Comparison of ENCODE assay signal across 13 cellular contexts in the genomic region with DNA sequence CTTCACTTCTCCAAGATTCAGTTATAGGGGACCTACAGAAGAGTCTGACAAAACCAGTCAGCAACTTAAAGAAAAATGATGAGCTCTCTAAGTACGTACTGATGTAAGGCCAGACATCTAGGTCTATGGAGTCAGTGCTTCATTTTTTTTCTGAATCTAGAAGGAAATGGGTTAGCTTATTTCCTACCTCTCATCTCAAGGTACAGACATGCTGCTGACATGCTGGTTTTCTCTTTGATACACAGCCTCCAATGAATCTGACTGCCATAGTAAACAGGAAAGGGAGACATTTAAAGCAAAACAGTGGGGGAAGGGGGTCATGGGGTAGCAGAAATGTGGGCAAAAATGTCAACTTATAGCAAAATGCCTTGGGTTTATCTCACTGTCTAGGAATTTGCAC. TPM values are rescaled to one million over a fixed set of nuclear protein-coding genes. Genes with fewer than 3 reads are reported as not detected.
DNase-seq lines count a peak whose midpoint lies in the region; ATAC-seq, FAIRE-seq and TF ChIP-seq lines count a peak whose summit lies in the region.
"Had no signal": no experiment of that assay in that cellular context is flagged by ENCODE, and none has a peak within 500 bp of the region (broad histone marks: within the 10 kb centered on the region; RNA-seq: fewer than 3 reads in every experiment).

No MANE protein-coding gene starts in this region.

- intact Hi-C loops in naive thymus-derived CD4-positive, alpha-beta T cell (cut with micrococcal nuclease): loop anchor here (1.0 to 10.0 kb wide), 4 partner anchors 11 to 1453 kb away; a partner anchor contains a TSS
- intact Hi-C loops in right cardiac atrium (cut with DNase I): no loop called here

- no peak overlapping the region for H3K4me3 Mint-ChIP-seq in activated naive CD8-positive, alpha-beta T cell treated with anti-CD3 and anti-CD28 coated beads, Interleukin-2, amount 50 U/mL, for 24 hours
- H3K4me3 Mint-ChIP-seq in naive thymus-derived CD4-positive, alpha-beta T cell: peak overlapping the region; percentile 36 to 88 (median 71)

- H3K27me3 Mint-ChIP-seq in activated naive CD8-positive, alpha-beta T cell treated with anti-CD3 and anti-CD28 coated beads, Interleukin-2, amount 50 U/mL, for 24 hours: no peaks in the 10 kb centered on the region
- H3K27me3 Mint-ChIP-seq in naive thymus-derived CD4-positive, alpha-beta T cell: no peaks in the 10 kb centered on the region

- H3K4me2 ChIP-seq in DOHH2 (ENCODE audit: low read length): peak overlapping the region; percentile 77

- 89% methylated on average over 1 of the region's 1 CpG for WGBS in right cardiac atrium

- peak overlapping the region; percentile 60 for H3K4me3 ChIP-seq in DOHH2 (ENCODE audit: low read length)
- H3K4me3 ChIP-seq in naive thymus-derived CD4-positive, alpha-beta T cell (ENCODE audit: low read length): peak overlapping the region; percentile 3
- no peak overlapping the region for H3K4me3 ChIP-seq in right cardiac atrium (ENCODE audit: low read length)
- H3K4me3 ChIP-seq: K562 had no signal

- peaks cover 43% of the 10 kb centered on the region for H3K36me3 Mint-ChIP-seq in activated naive CD8-positive, alpha-beta T cell treated with anti-CD3 and anti-CD28 coated beads, Interleukin-2, amount 50 U/mL, for 24 hours (ENCODE audit: low read depth)
- peaks cover 0 to 33% (median 24%) of the 10 kb centered on the region in 5 donors for H3K36me3 Mint-ChIP-seq in naive thymus-derived CD4-positive, alpha-beta T cell

- FAIRE-seq in D721Med (lab: Jason Lieb, UNC): no peak
- FAIRE-seq: K562 had no signal

- H3K9me3 ChIP-seq in DOHH2 (ENCODE audit: control insufficient read depth, insufficient read depth, low read length) (no peaks in the 10 kb centered on the region), right cardiac atrium (ENCODE audit: control insufficient read depth, low read length) (no peaks in the 10 kb centered on the region)
- H3K9me3 ChIP-seq in naive thymus-derived CD4-positive, alpha-beta T cell (ENCODE audit: control insufficient read depth in 2 of 3, low read length in 3 of 3): no peaks in the 10 kb centered on the region

- peak overlapping the region; percentile 66 for H3K27ac Mint-ChIP-seq in activated naive CD8-positive, alpha-beta T cell treated with anti-CD3 and anti-CD28 coated beads, Interleukin-2, amount 50 U/mL, for 24 hours
- peak overlapping the region; percentile 85 to 98 (median 93) for H3K27ac Mint-ChIP-seq in naive thymus-derived CD4-positive, alpha-beta T cell

- H3K9me2 ChIP-seq in DOHH2 (replicated peaks; ENCODE audit: control insufficient read depth, low read length): no peaks in the 10 kb centered on the region; the same call in 1 of the 2 replicates

- ATAC-seq in HG03060 (IDR thresholded peaks at IDR 0.05; ENCODE audit: low read depth, unreplicated experiment) (peak; percentile 9), right cardiac atrium (no peak)
- no peak for ATAC-seq in activated naive CD8-positive, alpha-beta T cell treated with anti-CD3 and anti-CD28 coated beads, Interleukin-2, amount 50 U/mL, for 24 hours
- ATAC-seq in naive thymus-derived CD4-positive, alpha-beta T cell: peak; percentile 86
- ATAC-seq: K562 had no signal

- H3K4me1 ChIP-seq in DOHH2 (ENCODE audit: control insufficient read depth, low read length) (peaks cover 35% of the 10 kb centered on the region), right cardiac atrium (ENCODE audit: control insufficient read depth, insufficient read depth, low read length) (peaks cover 5% of the 10 kb centered on the region)
- peaks cover 54 to 67% of the 10 kb centered on the region in 2 donors for H3K4me1 ChIP-seq in naive thymus-derived CD4-positive, alpha-beta T cell (ENCODE audit: control insufficient read depth in 2 of 2, insufficient read depth in 2 of 2, low read length in 2 of 2)

- H4K20me1 ChIP-seq in DOHH2 (ENCODE audit: control insufficient read depth, insufficient read depth, low read depth, low read length): peaks cover 4% of the 10 kb centered on the region; the same call in 1 of the 2 replicates

- H3K79me2 ChIP-seq in DOHH2 (ENCODE audit: control insufficient read depth, low read length): peaks cover 47% of the 10 kb centered on the region

- H3K36me3 ChIP-seq in DOHH2 (ENCODE audit: control insufficient read depth, low read length): peaks cover 53% of the 10 kb centered on the region
- peaks cover 0 to 6% (median 0%) of the 10 kb centered on the region in 3 experiments for H3K36me3 ChIP-seq in naive thymus-derived CD4-positive, alpha-beta T cell (ENCODE audit: control insufficient read depth in 2 of 3, insufficient read depth in 3 of 3, low read length in 3 of 3)

- CTCF ChIA-PET in naive thymus-derived CD4-positive, alpha-beta T cell (lab: Charles Lee): interaction anchor here (0.6 to 1.8 kb wide), 5 partner anchors 21 to 169 kb away, joined by 3 to 6 read pairs (median 5); no protein-coding TSS in a partner anchor

- H3K9me3 Mint-ChIP-seq in activated naive CD8-positive, alpha-beta T cell treated with anti-CD3 and anti-CD28 coated beads, Interleukin-2, amount 50 U/mL, for 24 hours: no peaks in the 10 kb centered on the region
- peaks cover 0 to 2% (median 0%) of the 10 kb centered on the region in 11 donors for H3K9me3 Mint-ChIP-seq in naive thymus-derived CD4-positive, alpha-beta T cell

- H3K27ac ChIP-seq in DOHH2 (ENCODE audit: low read depth, low read length) (peak overlapping the region; percentile 88), right cardiac atrium (ENCODE audit: low read length) (no peak overlapping the region)
- peak overlapping the region; percentile 64 for H3K27ac ChIP-seq in naive thymus-derived CD4-positive, alpha-beta T cell (ENCODE audit: low read depth, low read length)

- no peak for DNase-seq in activated naive CD8-positive, alpha-beta T cell treated with anti-CD3 and anti-CD28 coated beads, Interleukin-2, amount 50 U/mL, for 24 hours
- DNase-seq in naive thymus-derived CD4-positive, alpha-beta T cell: peak in 7 of 9 donors; percentile 69 to 87 (median 81)
- no peak for DNase-seq in right cardiac atrium
- DNase-seq in D721Med (ENCODE audit: insufficient read length, low spot score): no peak
- DNase-seq in DMS153 (lab: John Stamatoyannopoulos, UW): no peak
- DNase-seq in NCI-H1436 treated with DMSO at 0.1 percent for 48 hours (lab: John Stamatoyannopoulos, UW): no peak
- DNase-seq: amygdala; NCI-H524; stimulated activated CD4-positive, alpha-beta T cell treated with anti-CD3 and anti-CD28 coated beads, Interleukin-12 subunit alpha, Interleukin-12 subunit beta, amount 100 ng/mL, for 4 hours; T-helper 9 cell had no signal

- POLR2A ChIA-PET in naive thymus-derived CD4-positive, alpha-beta T cell (lab: Charles Lee): interaction anchor here (0.8 to 5.7 kb wide), 14 partner anchors 10 to 168 kb away, joined by 3 to 93 read pairs (median 5); a partner anchor contains a TSS

- no peaks in the 10 kb centered on the region for H3K27me3 ChIP-seq in DOHH2 (ENCODE audit: control insufficient read depth, low read length)
- no peaks in the 10 kb centered on the region for H3K27me3 ChIP-seq in naive thymus-derived CD4-positive, alpha-beta T cell (ENCODE audit: control insufficient read depth in 2 of 2, insufficient read depth in 2 of 2, low read length in 2 of 2)
- H3K27me3 ChIP-seq in right cardiac atrium (ENCODE audit: control insufficient read depth, insufficient read depth): no peaks in the 10 kb centered on the region

- H3F3A ChIP-seq in DOHH2 (ENCODE audit: control insufficient read depth, insufficient read depth): peaks cover 12% of the 10 kb centered on the region

- peaks cover 85% of the 10 kb centered on the region for H3K4me1 Mint-ChIP-seq in activated naive CD8-positive, alpha-beta T cell treated with anti-CD3 and anti-CD28 coated beads, Interleukin-2, amount 50 U/mL, for 24 hours
- H3K4me1 Mint-ChIP-seq in naive thymus-derived CD4-positive, alpha-beta T cell: peaks cover 41 to 89% (median 78%) of the 10 kb centered on the region in 7 donors

- TF ChIP-seq CTCF in DOHH2 (IDR thresholded peaks at IDR 0.05; ENCODE audit: low read depth, low read length, poor library complexity, severe bottlenecking) (no peak), D721Med (IDR thresholded peaks at IDR 0.05; ENCODE audit: insufficient read depth, missing control alignments) (no peak)

RNA-seq across cellular contexts. Expression of a gene that starts 16.4 kb away (rescaled TPM):
- total RNA-seq in naive thymus-derived CD4-positive, alpha-beta T cell: 10 to 100 TPM; 28.7 to 91.9 (median 65.6) TPM
- polyA plus RNA-seq in naive thymus-derived CD4-positive, alpha-beta T cell: 100 to 1,000 TPM in 1 of 2 donors, 10 to 100 TPM in 1; 66.0 to 115 TPM
- 10 to 100 TPM in 1 of 4 donors, 1 to 10 TPM in 3; 9.4 to 19.2 (median 9.8) TPM for total RNA-seq in right cardiac atrium
- polyA plus RNA-seq in right cardiac atrium: 7.2 TPM

Comparison
In these comparisons a context has a peak if more than half of its experiments do, and no peak if none do; other contexts are left out.
1. ATAC-seq: peak in HG03060 (single experiment) and naive thymus-derived CD4-positive, alpha-beta T cell (single experiment); none in activated naive CD8-positive, alpha-beta T cell treated with anti-CD3 and anti-CD28 coated beads, Interleukin-2, amount 50 U/mL, for 24 hours (single experiment) and right cardiac atrium (0 of 2).
2. DNase-seq: peak in naive thymus-derived CD4-positive, alpha-beta T cell (7 of 9); none in activated naive CD8-positive, alpha-beta T cell treated with anti-CD3 and anti-CD28 coated beads, Interleukin-2, amount 50 U/mL, for 24 hours (single experiment), right cardiac atrium (0 of 3), D721Med (single experiment), DMS153 (single experiment) and NCI-H1436 treated with DMSO at 0.1 percent for 48 hours (single experiment).
3. intact Hi-C loops: an anchor here in naive thymus-derived CD4-positive, alpha-beta T cell (1.0 to 10.0 kb wide); none called in right cardiac atrium.